8 cellular contexts compared by ENCODE assay signal in genomic region chr14:89349196-89350008, GRCh38.
DNase-seq lines count a peak whose midpoint lies in the region; ATAC-seq, FAIRE-seq and TF ChIP-seq lines count a peak whose summit lies in the region.

No MANE protein-coding gene starts in this region.

- H3K4me1 Mint-ChIP-seq in GM23338, result peaks cover 77% of the 10 kb centered on the region
- H3K4me1 Mint-ChIP-seq in neural crest cell, result peaks cover 32% of the 10 kb centered on the region
- peaks cover 36% of the 10 kb centered on the region for H3K4me1 Mint-ChIP-seq in activated CD4-positive, alpha-beta memory T cell treated with anti-CD3 and anti-CD28 coated beads, Interleukin-2, amount 10 ng/mL, durations not matched to agents 7 days and 5 days

- H3K9me2 ChIP-seq in GM23338 (ENCODE audit: insufficient read depth), result no peaks in the 10 kb centered on the region

- H4K20me1 ChIP-seq in GM23338 (replicated peaks; ENCODE audit: insufficient read depth), result no peaks in the 10 kb centered on the region

- no peak for TF ChIP-seq POLR2A in GM12891 (IDR thresholded peaks at IDR 0.05; ENCODE audit: low read depth, low read length)

- 0 out of 2 replicates have a peak, but pooled peaks cover 3% of the 10 kb centered on the region for H3K36me3 ChIP-seq in GM23338 (ENCODE audit: insufficient read depth)

- POLR2A ChIA-PET in activated CD4-positive, alpha-beta memory T cell treated with anti-CD3 and anti-CD28 coated beads, Interleukin-2, amount 10 ng/mL, durations not matched to agents 7 days and 5 days (lab: Charles Lee), result no interaction called here

- H3K36me3 Mint-ChIP-seq in GM23338 (ENCODE audit: low read depth), result peaks cover 60% of the 10 kb centered on the region
- peaks cover 25% of the 10 kb centered on the region for H3K36me3 Mint-ChIP-seq in neural crest cell (ENCODE audit: low read depth)
- peaks cover 59% of the 10 kb centered on the region for H3K36me3 Mint-ChIP-seq in activated CD4-positive, alpha-beta memory T cell treated with anti-CD3 and anti-CD28 coated beads, Interleukin-2, amount 10 ng/mL, durations not matched to agents 7 days and 5 days (ENCODE audit: low read depth)

- peaks cover 14% of the 10 kb centered on the region for H3F3A ChIP-seq in GM23338 (replicated peaks; ENCODE audit: low read depth)

- peaks cover 84% of the 10 kb centered on the region for H3K79me2 ChIP-seq in GM23338 (replicated peaks; ENCODE audit: insufficient read depth)

- H3K4me3 ChIP-seq in GM23338, result no peak overlapping the region
- no peak overlapping the region for H3K4me3 ChIP-seq in dorsolateral prefrontal cortex

- H3K27me3 Mint-ChIP-seq in GM23338 (ENCODE audit: insufficient read depth, low read depth, poor library complexity) (peaks cover 19% of the 10 kb centered on the region), neural crest cell (ENCODE audit: low read depth) (no peaks in the 10 kb centered on the region)
- no peaks in the 10 kb centered on the region for H3K27me3 Mint-ChIP-seq in activated CD4-positive, alpha-beta memory T cell treated with anti-CD3 and anti-CD28 coated beads, Interleukin-2, amount 10 ng/mL, durations not matched to agents 7 days and 5 days

- intact Hi-C loops in dorsolateral prefrontal cortex (cut with DNase I), result no loop called here

- H3K4me3 Mint-ChIP-seq in GM23338 (peak overlapping the region; percentile 2; the same call in 1 of the 3 replicates), neural crest cell (peak overlapping the region; percentile 39)
- no peak overlapping the region for H3K4me3 Mint-ChIP-seq in activated CD4-positive, alpha-beta memory T cell treated with anti-CD3 and anti-CD28 coated beads, Interleukin-2, amount 10 ng/mL, durations not matched to agents 7 days and 5 days

- H3K27ac ChIP-seq in GM23338 (ENCODE audit: low read depth) (peak overlapping the region; percentile 93), dorsolateral prefrontal cortex (peak overlapping the region in 56 of 59 donors; percentile 1 to 85 (median 62))

- CTCF ChIA-PET in activated CD4-positive, alpha-beta memory T cell treated with anti-CD3 and anti-CD28 coated beads, Interleukin-2, amount 10 ng/mL, durations not matched to agents 7 days and 5 days (lab: Charles Lee), result interaction anchor here (0.5 kb wide), 1 partner anchor 702 kb away, joined by 3 read pairs; no protein-coding TSS in a partner anchor

- peaks cover 64% of the 10 kb centered on the region for H3K4me1 ChIP-seq in GM23338 (ENCODE audit: insufficient read depth)

- no peaks in the 10 kb centered on the region for H3K27me3 ChIP-seq in GM23338 (ENCODE audit: insufficient read depth)
- no peaks in the 10 kb centered on the region for H3K27me3 ChIP-seq in dorsolateral prefrontal cortex

- no peak for FAIRE-seq in GM12891 (lab: Jason Lieb, UNC)

- ATAC-seq in GM23338 (peak; percentile 51), HG03378 (IDR thresholded peaks at IDR 0.05; ENCODE audit: unreplicated experiment) (no peak)

- DNase-seq in GM23338 (ENCODE audit: low spot score) (peak; percentile 94), NCI-H2227 (lab: John Stamatoyannopoulos, UW; ENCODE audit: unreplicated experiment) (peak; percentile 96), dorsolateral prefrontal cortex (peak; percentile 35 to 94 (median 83)), neural crest cell (ENCODE audit: low read depth, low spot score) (peak; percentile 55), GM12891 (ENCODE audit: insufficient read length, low spot score) (no peak), epidermal melanocyte (ENCODE audit: insufficient read length, low spot score) (no peak)
- DNase-seq in activated CD4-positive, alpha-beta memory T cell treated with anti-CD3 and anti-CD28 coated beads, Interleukin-2, amount 10 ng/mL, durations not matched to agents 7 days and 5 days, result no peak

- TF ChIP-seq CTCF in GM23338 (conservative IDR thresholded peaks at IDR 0.05; ENCODE audit: low read depth in 2 of 2) (no peak), dorsolateral prefrontal cortex (IDR thresholded peaks at IDR 0.05 in 54 of 56, conservative IDR thresholded peaks at IDR 0.05 in 2 of 56; ENCODE audit: low read depth in 1 of 56, partially characterized antibody in 56 of 56) (no peak), neural crest cell (conservative IDR thresholded peaks at IDR 0.05) (no peak)

- H3K9me3 Mint-ChIP-seq in GM23338, result no peaks in the 10 kb centered on the region; the same call in 1 of the 3 replicates
- peaks cover 3% of the 10 kb centered on the region for H3K9me3 Mint-ChIP-seq in neural crest cell
- peaks cover 3% of the 10 kb centered on the region for H3K9me3 Mint-ChIP-seq in activated CD4-positive, alpha-beta memory T cell treated with anti-CD3 and anti-CD28 coated beads, Interleukin-2, amount 10 ng/mL, durations not matched to agents 7 days and 5 days

- peak overlapping the region; percentile 37 for H3K4me2 ChIP-seq in GM23338

- H2AFZ ChIP-seq in GM23338, result no peak overlapping the region

- H3K27ac Mint-ChIP-seq in GM23338 (peak overlapping the region; percentile 58), neural crest cell (ENCODE audit: unreplicated experiment) (peak overlapping the region; percentile 27)
- no peak overlapping the region for H3K27ac Mint-ChIP-seq in activated CD4-positive, alpha-beta memory T cell treated with anti-CD3 and anti-CD28 coated beads, Interleukin-2, amount 10 ng/mL, durations not matched to agents 7 days and 5 days

TF ChIP-seq in GM23338, 12 proteins besides CTCF, POLR2A, EP300 and RAD21 (continues in another document):
- TF ChIP-seq REST (IDR thresholded peaks at IDR 0.05; ENCODE audit: unreplicated experiment) (no peak), EZH2 (IDR thresholded peaks at IDR 0.05; ENCODE audit: low read depth, unreplicated experiment) (no peak)

TF ChIP-seq in GM12891, 5 proteins besides CTCF, POLR2A, EP300 and RAD21:
- TF ChIP-seq SPI1 (IDR thresholded peaks at IDR 0.05; ENCODE audit: low read depth, low read length) (no peak), TAF1 (IDR thresholded peaks at IDR 0.05; ENCODE audit: low read depth, low read length) (no peak), POU2F2 (IDR thresholded peaks at IDR 0.05; ENCODE audit: low read depth, low read length) (no peak), POLR2AphosphoS5 (IDR thresholded peaks at IDR 0.05; ENCODE audit: low read depth, low read length) (no peak), PAX5 (IDR thresholded peaks at IDR 0.05; ENCODE audit: insufficient read depth, low read length, severe bottlenecking) (no peak)

Comparison
In these comparisons a context has a peak if more than half of its experiments do, and no peak if none do; other contexts are left out.
1. DNase-seq: peak in GM23338 (single experiment), NCI-H2227 (single experiment), dorsolateral prefrontal cortex (10 of 10) and neural crest cell (single experiment); none in activated CD4-positive, alpha-beta memory T cell treated with anti-CD3 and anti-CD28 coated beads, Interleukin-2, amount 10 ng/mL, durations not matched to agents 7 days and 5 days (single experiment), GM12891 (single experiment) and epidermal melanocyte (single experiment).